In the genomic region with DNA sequence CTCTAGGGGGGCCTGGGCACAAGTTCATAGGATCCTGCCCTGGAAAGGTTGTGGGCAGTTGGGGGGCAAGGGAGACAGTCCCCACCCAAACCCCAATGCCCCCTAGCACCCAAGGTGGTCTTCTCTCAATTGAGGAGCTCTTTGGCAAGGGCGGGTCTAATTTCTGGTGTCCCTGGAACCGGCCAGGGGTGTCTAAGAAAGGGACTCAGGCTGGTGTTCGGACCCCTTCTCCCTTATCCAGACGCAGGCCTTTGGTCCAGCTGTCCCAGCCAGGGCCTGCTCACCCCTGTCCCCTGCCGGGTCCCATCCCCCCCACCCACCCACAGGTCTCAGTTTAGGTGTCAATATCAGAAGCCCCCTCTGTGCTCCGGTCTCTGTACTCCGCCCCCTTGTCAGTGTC, we compare ENCODE assay signal across 11 cellular contexts. TPM values are rescaled to one million over a fixed set of nuclear protein-coding genes. Genes with fewer than 3 reads are reported as not detected.
"Had no signal": no experiment of that assay in that cellular context is flagged by ENCODE, and none has a peak within 500 bp of the region (broad histone marks: within the 10 kb centered on the region; RNA-seq: fewer than 3 reads in every experiment).

No MANE protein-coding gene starts in this region.

- H3K27ac Mint-ChIP-seq: activated naive CD8-positive, alpha-beta T cell treated with anti-CD3 and anti-CD28 coated beads for 36 hours; T-helper 1 cell treated with Interleukin-12 subunit alpha and Interleukin-12 subunit beta and Interleukin-4 antibody, amounts not matched to agents 30 μg/mL and 1 μg/mL, for 36 hours had no signal

- H3K36me3 Mint-ChIP-seq: activated naive CD8-positive, alpha-beta T cell treated with anti-CD3 and anti-CD28 coated beads for 36 hours had no signal

- H3K4me3 Mint-ChIP-seq: activated naive CD8-positive, alpha-beta T cell treated with anti-CD3 and anti-CD28 coated beads for 36 hours; T-helper 1 cell treated with Interleukin-12 subunit alpha and Interleukin-12 subunit beta and Interleukin-4 antibody, amounts not matched to agents 30 μg/mL and 1 μg/mL, for 36 hours had no signal

- H3K9me3 Mint-ChIP-seq: activated naive CD8-positive, alpha-beta T cell treated with anti-CD3 and anti-CD28 coated beads for 36 hours; T-helper 1 cell treated with Interleukin-12 subunit alpha and Interleukin-12 subunit beta and Interleukin-4 antibody, amounts not matched to agents 30 μg/mL and 1 μg/mL, for 36 hours had no signal

- DNase-seq: aorta; effector CD4-positive, alpha-beta T cell; foreskin melanocyte; posterior cingulate gyrus had no signal

- H3K27ac ChIP-seq: cardiac muscle cell, right atrium auricular region, skin epidermis, tibial nerve had no signal

RNA-seq across cellular contexts. Expression of a gene that starts 0.9 kb away (rescaled TPM):
- total RNA-seq: activated naive CD8-positive, alpha-beta T cell treated with anti-CD3 and anti-CD28 coated beads for 36 hours; mammary epithelial cell; tibial nerve had no signal

RNA-seq across cellular contexts. Expression of a gene that starts 3.4 kb away (rescaled TPM):
- total RNA-seq: activated naive CD8-positive, alpha-beta T cell treated with anti-CD3 and anti-CD28 coated beads for 36 hours; mammary epithelial cell had no signal

RNA-seq across cellular contexts. Expression of a gene that starts 3.8 kb away (rescaled TPM):
- total RNA-seq: activated naive CD8-positive, alpha-beta T cell treated with anti-CD3 and anti-CD28 coated beads for 36 hours had no signal
